15 cellular contexts compared by ENCODE assay signal in genomic region chr6:98823845-98824162, GRCh38. TPM values are rescaled to one million over a fixed set of nuclear protein-coding genes. Genes with fewer than 3 reads are reported as not detected.
DNase-seq lines count a peak whose midpoint lies in the region; ATAC-seq and TF ChIP-seq lines count a peak whose summit lies in the region.
"Had no signal": no experiment of that assay in that cellular context is flagged by ENCODE, and none has a peak within 500 bp of the region (broad histone marks: within the 10 kb centered on the region; RNA-seq: fewer than 3 reads in every experiment).

No MANE protein-coding gene starts in this region.

- H3K4me1 ChIP-seq in osteoblast (ENCODE audit: insufficient read depth, low read length) (no peaks in the 10 kb centered on the region), Caco-2 (no peaks in the 10 kb centered on the region)

- no peaks in the 10 kb centered on the region for H3K36me3 ChIP-seq in osteoblast (ENCODE audit: insufficient read depth, low read length)
- no peaks in the 10 kb centered on the region for H3K36me3 ChIP-seq in Caco-2 (ENCODE audit: control insufficient read depth, insufficient read depth, low read length)
- H3K36me3 ChIP-seq: esophagus squamous epithelium, right lobe of liver, vagina had no signal

- H2AFZ ChIP-seq in osteoblast (ENCODE audit: low read length), result no peak overlapping the region

- peak overlapping the region; percentile 88 for H3K4me3 Mint-ChIP-seq in WTC11
- H3K4me3 Mint-ChIP-seq in Caco-2 (ENCODE audit: unreplicated experiment), result no peak overlapping the region

- no peak overlapping the region for H3K27ac Mint-ChIP-seq in WTC11
- H3K27ac Mint-ChIP-seq in Caco-2 (ENCODE audit: unreplicated experiment), result no peak overlapping the region
- H3K27ac Mint-ChIP-seq: activated CD4-positive, alpha-beta T cell treated with anti-CD3 and anti-CD28 coated beads for 36 hours had no signal

- intact Hi-C loops in Caco-2 (cut with micrococcal nuclease; ENCODE audit: unreplicated experiment), result no loop called here

- H3K36me3 Mint-ChIP-seq in WTC11, result no peaks in the 10 kb centered on the region
- H3K36me3 Mint-ChIP-seq in Caco-2 (ENCODE audit: insufficient read depth, unreplicated experiment), result no peaks in the 10 kb centered on the region

- DNase-seq in NCI-H526 (lab: John Stamatoyannopoulos, UW) (peak; percentile 22 to 44), NCI-H526 treated with DMSO at 0.1 percent for 48 hours (lab: John Stamatoyannopoulos, UW) (no peak), WTC11 (ENCODE audit: low spot score) (no peak), globus pallidus (ENCODE audit: low spot score) (peak; percentile 16), osteoblast (ENCODE audit: insufficient read length, low spot score, missing footprints) (peak; percentile 25), Caco-2 (no peak)
- DNase-seq: esophagus squamous epithelium, left cardiac atrium, NCI-H446, right lobe of liver, Right ventricle myocardium superior had no signal

- no peaks in the 10 kb centered on the region for H4K20me1 ChIP-seq in osteoblast (ENCODE audit: insufficient read depth, low read length)

- BruUV-seq in Caco-2 (replicated peaks; lab: Mats Ljungman, UMichigan), result no TSS peak

- no peak for TF ChIP-seq CTCF in WTC11 (IDR thresholded peaks at IDR 0.05)
- TF ChIP-seq CTCF in osteoblast (IDR thresholded peaks at IDR 0.05; ENCODE audit: extremely low read depth, low read depth, low read length), result no peak
- TF ChIP-seq CTCF in Caco-2 (IDR thresholded peaks at IDR 0.05; ENCODE audit: insufficient read depth in 1 of 2, low read depth in 1 of 2, low read length in 1 of 2, severe bottlenecking in 1 of 2, unreplicated experiment in 1 of 2), result no peak

- no peak overlapping the region for H3K27ac ChIP-seq in osteoblast (ENCODE audit: low read depth, low read length)
- H3K27ac ChIP-seq: esophagus squamous epithelium, right lobe of liver, vagina had no signal

- peak overlapping the region; percentile 37 for H3K4me3 ChIP-seq in osteoblast (ENCODE audit: insufficient read depth, low read length)
- no peak overlapping the region for H3K4me3 ChIP-seq in Caco-2 (ENCODE audit: low read depth, low read length)
- H3K4me3 ChIP-seq: right lobe of liver, vagina had no signal

- ATAC-seq in WTC11 (no peak; the same call in 1 of the 2 replicates), GM21526 (IDR thresholded peaks at IDR 0.05; ENCODE audit: low FRiP score, unreplicated experiment) (no peak), HG03520 (IDR thresholded peaks at IDR 0.05; ENCODE audit: unreplicated experiment) (no peak)
- ATAC-seq: activated CD4-positive, alpha-beta T cell treated with anti-CD3 and anti-CD28 coated beads for 36 hours; left cardiac atrium had no signal

- H3K9me3 Mint-ChIP-seq in WTC11 (no peaks in the 10 kb centered on the region), Caco-2 (ENCODE audit: unreplicated experiment) (no peaks in the 10 kb centered on the region)

- H3K4me2 ChIP-seq in osteoblast (ENCODE audit: insufficient read depth, low read length), result peak overlapping the region; percentile 29

- CTCF ChIA-PET in WTC11 (lab: Charles Lee), result no interaction called here
- CTCF ChIA-PET in Caco-2 (lab: Charles Lee), result no interaction called here

- POLR2A ChIA-PET in WTC11 (lab: Charles Lee), result interaction anchor here (1.1 kb wide), 1 partner anchor 19 kb away, joined by 3 read pairs; no protein-coding TSS in a partner anchor
- POLR2A ChIA-PET in Caco-2 (lab: Charles Lee), result no interaction called here

- no peaks in the 10 kb centered on the region for H3K79me2 ChIP-seq in osteoblast (ENCODE audit: insufficient read depth, low read length)

- peaks cover 40% of the 10 kb centered on the region for H3K4me1 Mint-ChIP-seq in WTC11
- H3K4me1 Mint-ChIP-seq in Caco-2 (ENCODE audit: low read depth, unreplicated experiment), result no peaks in the 10 kb centered on the region

- no peaks in the 10 kb centered on the region for H3K9me3 ChIP-seq in osteoblast (ENCODE audit: low read depth, low read length)
- no peaks in the 10 kb centered on the region for H3K9me3 ChIP-seq in Caco-2
- H3K9me3 ChIP-seq: esophagus squamous epithelium, right lobe of liver, vagina had no signal

- peaks cover 67% of the 10 kb centered on the region for H3K27me3 ChIP-seq in osteoblast (ENCODE audit: insufficient read depth, low read length)
- H3K27me3 ChIP-seq in Caco-2 (replicated peaks; ENCODE audit: control insufficient read depth, insufficient read depth, low read length), result peaks cover under 1% of the 10 kb centered on the region; the same call in 1 of the 2 replicates

- H3K27me3 Mint-ChIP-seq in WTC11 (ENCODE audit: low read depth) (peaks cover 93% of the 10 kb centered on the region), Caco-2 (ENCODE audit: insufficient read depth, unreplicated experiment) (peaks cover 30% of the 10 kb centered on the region)

TF ChIP-seq in WTC11, 78 proteins besides CTCF, POLR2A, EP300 and RAD21:
- TF ChIP-seq ATF2 (CRISPR knock-in tag; IDR thresholded peaks at IDR 0.05; ENCODE audit: borderline replicate concordance, low read depth), result no peak
- no peak for TF ChIP-seq HMGXB4 (CRISPR knock-in tag; IDR thresholded peaks at IDR 0.05)
- no peak for TF ChIP-seq ZBTB21 (CRISPR knock-in tag; IDR thresholded peaks at IDR 0.05; ENCODE audit: borderline replicate concordance)
- no peak for TF ChIP-seq ZBTB43 (CRISPR knock-in tag; IDR thresholded peaks at IDR 0.05)
- TF ChIP-seq NFATC4 (CRISPR knock-in tag; IDR thresholded peaks at IDR 0.05), result no peak
- TF ChIP-seq ZNF263 (CRISPR knock-in tag; IDR thresholded peaks at IDR 0.05; ENCODE audit: low read depth), result no peak
- no peak for TF ChIP-seq USF2 (CRISPR knock-in tag; IDR thresholded peaks at IDR 0.05)
- TF ChIP-seq FOXK1 (CRISPR knock-in tag; IDR thresholded peaks at IDR 0.05), result no peak
- TF ChIP-seq IRF1 (CRISPR knock-in tag; IDR thresholded peaks at IDR 0.05), result no peak
- no peak for TF ChIP-seq ATF3 (CRISPR knock-in tag; conservative IDR thresholded peaks at IDR 0.05)
- no peak for TF ChIP-seq TCF7 (CRISPR knock-in tag; IDR thresholded peaks at IDR 0.05; ENCODE audit: low read depth)
- no peak for TF ChIP-seq HMGA2 (CRISPR knock-in tag; IDR thresholded peaks at IDR 0.05)
- TF ChIP-seq RORB (CRISPR knock-in tag; IDR thresholded peaks at IDR 0.05), result no peak
- TF ChIP-seq KAT7 (CRISPR knock-in tag; IDR thresholded peaks at IDR 0.05; ENCODE audit: borderline replicate concordance), result no peak
- no peak for TF ChIP-seq SP1 (CRISPR knock-in tag; conservative IDR thresholded peaks at IDR 0.05)

RNA-seq across cellular contexts. Expression of gene POU3F2, which starts 10.6 kb away (rescaled TPM):
- 0.07 to 0.14 TPM (median 0.14 TPM) in 3 replicates for total RNA-seq in WTC11 (2021)
- total RNA-seq in osteoblast, result under 0.01 TPM in 1 of 2 replicates, not detected in the other
- not detected in 2 replicates for total RNA-seq in Caco-2 (2022)
- total RNA-seq: activated CD4-positive, alpha-beta T cell treated with anti-CD3 and anti-CD28 coated beads for 36 hours; esophagus squamous epithelium; right lobe of liver; Right ventricle myocardium superior; vagina had no signal

Comparison
In these comparisons a context has a peak if more than half of its experiments do, and no peak if none do; other contexts are left out.
1. DNase-seq: peak in NCI-H526 (2 of 2), globus pallidus (single experiment) and osteoblast (single experiment); none in NCI-H526 treated with DMSO at 0.1 percent for 48 hours (single experiment), WTC11 (single experiment) and Caco-2 (0 of 2).